12 cellular contexts compared by ENCODE assay signal in the genomic region with DNA sequence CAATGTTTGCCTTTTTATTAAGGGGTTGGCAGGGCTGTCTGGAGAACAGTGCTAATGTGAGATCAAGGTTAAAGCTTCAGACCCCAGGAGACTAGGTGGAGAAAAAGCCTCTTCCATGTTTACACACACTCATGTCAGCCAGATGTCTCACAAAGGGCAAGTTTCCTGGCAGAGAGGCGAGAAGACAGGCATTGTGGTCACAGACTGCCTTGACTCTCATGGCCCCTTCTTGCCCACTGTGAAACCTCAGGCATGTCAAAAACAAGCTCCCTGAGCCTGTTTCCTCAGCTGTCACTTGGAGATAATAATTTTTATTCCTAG.
DNase-seq lines count a peak whose midpoint lies in the region; ATAC-seq and TF ChIP-seq lines count a peak whose summit lies in the region.
"Had no signal": no experiment of that assay in that cellular context is flagged by ENCODE, and none has a peak within 500 bp of the region (broad histone marks: within the 10 kb centered on the region; RNA-seq: fewer than 3 reads in every experiment).

No MANE protein-coding gene starts in this region.

- TF ChIP-seq CTCF in HEK293 (tag by site-specific recombination; IDR thresholded peaks at IDR 0.05): no peak

- H3K27ac Mint-ChIP-seq in activated T-cell treated with anti-CD3 and anti-CD28 coated beads, Interleukin-2, amount 50 U/mL, for 72 hours: no peak overlapping the region
- H3K27ac Mint-ChIP-seq: type B pancreatic cell had no signal

- H3K4me3 ChIP-seq in HEK293 (ENCODE audit: low read depth, low read length): no peak overlapping the region
- H3K4me3 ChIP-seq: lung had no signal

- peak; percentile 53 to 63 for ATAC-seq in activated T-cell treated with anti-CD3 and anti-CD28 coated beads, Interleukin-2, amount 50 U/mL, for 72 hours (replicated peaks in 1 of 2)
- ATAC-seq in left ventricle myocardium superior (peak; percentile 82), HG03565 (IDR thresholded peaks at IDR 0.05; ENCODE audit: unreplicated experiment) (no peak), GM21423 (IDR thresholded peaks at IDR 0.05; ENCODE audit: unreplicated experiment) (no peak), GM19395 (IDR thresholded peaks at IDR 0.05; ENCODE audit: unreplicated experiment) (no peak)

- H3K4me1 ChIP-seq in HEK293 (ENCODE audit: control insufficient read depth, insufficient read depth, low read length): peaks cover 11% of the 10 kb centered on the region

- H3K4me3 Mint-ChIP-seq in activated T-cell treated with anti-CD3 and anti-CD28 coated beads, Interleukin-2, amount 50 U/mL, for 72 hours: peak overlapping the region in 1 of 2 donors; percentile 24

- peaks cover 6% of the 10 kb centered on the region for H3K4me1 Mint-ChIP-seq in activated T-cell treated with anti-CD3 and anti-CD28 coated beads, Interleukin-2, amount 50 U/mL, for 72 hours (ENCODE audit: low read depth)

- no peaks in the 10 kb centered on the region for H3K36me3 ChIP-seq in HEK293 (ENCODE audit: control insufficient read depth in 2 of 2, insufficient read depth in 1 of 2, low read length in 2 of 2)

- POLR2A ChIA-PET in HEK293 (lab: Yijun Ruan, JAX): interaction anchor here (1.4 kb wide), 1 partner anchor 28 kb away, joined by 4 read pairs; no protein-coding TSS in a partner anchor

- H3K36me3 Mint-ChIP-seq in activated T-cell treated with anti-CD3 and anti-CD28 coated beads, Interleukin-2, amount 50 U/mL, for 72 hours (ENCODE audit: insufficient read depth in 2 of 2): no peaks in the 10 kb centered on the region

- peak; percentile 27 for DNase-seq in AG08396 (ENCODE audit: low spot score)
- DNase-seq in activated T-cell treated with anti-CD3 and anti-CD28 coated beads, Interleukin-2, amount 50 U/mL, for 72 hours: peak; percentile 4 to 5
- DNase-seq in left ventricle myocardium superior: no peak
- DNase-seq in NCI-H2196 treated with DMSO at 0.1 percent for 48 hours (lab: John Stamatoyannopoulos, UW; ENCODE audit: unreplicated experiment): no peak
- DNase-seq: DMS79; effector CD4-positive, alpha-beta T cell had no signal

- H3K27me3 Mint-ChIP-seq in activated T-cell treated with anti-CD3 and anti-CD28 coated beads, Interleukin-2, amount 50 U/mL, for 72 hours (ENCODE audit: low read depth): no peaks in the 10 kb centered on the region

- H3K27ac ChIP-seq in HEK293 (ENCODE audit: extremely low read depth, low read depth, low read length): peak overlapping the region; percentile 42; the same call in 1 of the 2 replicates

- H3K9me3 Mint-ChIP-seq in activated T-cell treated with anti-CD3 and anti-CD28 coated beads, Interleukin-2, amount 50 U/mL, for 72 hours: peaks cover 0 to 2% of the 10 kb centered on the region in 2 donors
- H3K9me3 Mint-ChIP-seq: type B pancreatic cell had no signal

- H3K9me3 ChIP-seq in HEK293 (ENCODE audit: control insufficient read depth, insufficient read depth, low read depth, low read length): no peaks in the 10 kb centered on the region

- CTCF ChIA-PET in HEK293 (lab: Yijun Ruan, JAX): interaction anchor here (0.7 kb wide), 1 partner anchor 103 kb away, joined by 3 read pairs; no protein-coding TSS in a partner anchor

- intact Hi-C loops in left ventricle myocardium superior (cut with micrococcal nuclease): no loop called here

TF ChIP-seq in HEK293, 187 proteins besides CTCF, POLR2A, EP300 and RAD21:
- peak; percentile 16; the same call in 1 of the 2 replicates for TF ChIP-seq ZBTB48 (tag by site-specific recombination; IDR thresholded peaks at IDR 0.05)
- no peak for TF ChIP-seq ZNF140 (tag by site-specific recombination; IDR thresholded peaks at IDR 0.05)

Comparison
In these comparisons a context has a peak if more than half of its experiments do, and no peak if none do; other contexts are left out.
1. DNase-seq: peak in AG08396 (single experiment) and activated T-cell treated with anti-CD3 and anti-CD28 coated beads, Interleukin-2, amount 50 U/mL, for 72 hours (2 of 2); none in left ventricle myocardium superior (single experiment) and NCI-H2196 treated with DMSO at 0.1 percent for 48 hours (single experiment).
2. ATAC-seq: peak in activated T-cell treated with anti-CD3 and anti-CD28 coated beads, Interleukin-2, amount 50 U/mL, for 72 hours (2 of 2) and left ventricle myocardium superior (single experiment); none in HG03565 (single experiment), GM21423 (single experiment) and GM19395 (single experiment).